Comparison of ENCODE assay signal across 25 cellular contexts in genomic region chr6:147660334-147661311, GRCh38.
"Had no signal": no experiment of that assay in that cellular context is flagged by ENCODE, and none has a peak within 500 bp of the region (broad histone marks: within the 10 kb centered on the region; RNA-seq: fewer than 3 reads in every experiment).

No MANE protein-coding gene starts in this region.

- ATAC-seq: activated CD4-positive, alpha-beta T cell treated with anti-CD3 and anti-CD28 coated beads for 36 hours; activated T-cell treated with anti-CD3 and anti-CD28 coated beads, Interleukin-2, amount 50 U/mL, for 72 hours; PC-3; T-cell had no signal

- H3K4me3 ChIP-seq: cardiac muscle cell, MG63, SK-N-MC had no signal

- H3K27me3 ChIP-seq: brain microvascular endothelial cell, cardiac muscle cell, MG63 had no signal

- H3K27me3 Mint-ChIP-seq: activated CD4-positive, alpha-beta memory T cell treated with anti-CD3 and anti-CD28 coated beads, Interleukin-2, amount 10 ng/mL, durations not matched to agents 7 days and 5 days; activated naive CD4-positive, alpha-beta T cell treated with anti-CD3 and anti-CD28 coated beads, Interleukin-2, amount 10 ng/mL, durations not matched to agents 7 days and 5 days; activated naive CD8-positive, alpha-beta T cell treated with anti-CD3 and anti-CD28 coated beads for 36 hours had no signal

- H3K36me3 Mint-ChIP-seq: activated naive CD4-positive, alpha-beta T cell treated with anti-CD3 and anti-CD28 coated beads, Interleukin-2, amount 10 ng/mL, durations not matched to agents 7 days and 5 days; activated naive CD8-positive, alpha-beta T cell treated with anti-CD3 and anti-CD28 coated beads for 36 hours; T-cell had no signal

- DNase-seq: activated CD4-positive, alpha-beta memory T cell treated with anti-CD3 and anti-CD28 coated beads, Interleukin-2, amount 10 ng/mL, durations not matched to agents 7 days and 5 days; activated CD4-positive, alpha-beta T cell treated with anti-CD3 and anti-CD28 coated beads for 36 hours; activated CD4-positive, alpha-beta T cell treated with anti-CD3 and anti-CD28 coated beads, Interleukin-2, amount 50 U/mL, for 1 hour; activated gamma-delta T cell treated with Interleukin-2 at 50 U/mL for 16 hours; activated naive CD4-positive, alpha-beta T cell treated with anti-CD3 and anti-CD28 coated beads, Interleukin-2, amount 10 ng/mL, durations not matched to agents 7 days and 5 days; activated naive CD8-positive, alpha-beta T cell treated with anti-CD3 and anti-CD28 coated beads for 36 hours; activated T-cell treated with anti-CD3 and anti-CD28 coated beads for 4 hours; activated T-cell treated with anti-CD3 and anti-CD28 coated beads, Interleukin-2, amount 50 U/mL, for 72 hours; brain microvascular endothelial cell; MG63; MV-4-11; NCI-H1092 treated with DMSO at 0.1 percent for 48 hours; NCI-H1417 treated with DMSO at 0.1 percent for 48 hours; NCI-H1694 treated with DMSO at 0.1 percent for 48 hours; NCI-H2081; NCI-H526; NCI-H774; PC-3; T-cell; T-helper 2 cell; T1000 had no signal

- H3K27ac ChIP-seq: brain microvascular endothelial cell, cardiac muscle cell, SK-N-MC, VCaP had no signal

- H3K27ac Mint-ChIP-seq: activated CD4-positive, alpha-beta memory T cell treated with anti-CD3 and anti-CD28 coated beads, Interleukin-2, amount 10 ng/mL, durations not matched to agents 7 days and 5 days; activated CD4-positive, alpha-beta T cell treated with anti-CD3 and anti-CD28 coated beads for 36 hours; activated naive CD4-positive, alpha-beta T cell treated with anti-CD3 and anti-CD28 coated beads, Interleukin-2, amount 10 ng/mL, durations not matched to agents 7 days and 5 days; activated naive CD8-positive, alpha-beta T cell treated with anti-CD3 and anti-CD28 coated beads for 36 hours; activated T-cell treated with anti-CD3 and anti-CD28 coated beads, Interleukin-2, amount 50 U/mL, for 72 hours; activated T-helper 2 cell treated with anti-CD3 and anti-CD28 coated beads, Interferon-gamma antibody, Interleukin-2, Interleukin-4, amounts not matched to agents 10 μg/mL and 5 μg/mL and 100 μg/mL, durations not matched to agents 14 hours and 24 hours and 36 hours; T-cell had no signal

- H3K9me3 Mint-ChIP-seq: activated CD4-positive, alpha-beta memory T cell treated with anti-CD3 and anti-CD28 coated beads, Interleukin-2, amount 10 ng/mL, durations not matched to agents 7 days and 5 days; activated naive CD4-positive, alpha-beta T cell treated with anti-CD3 and anti-CD28 coated beads, Interleukin-2, amount 10 ng/mL, durations not matched to agents 7 days and 5 days; activated naive CD8-positive, alpha-beta T cell treated with anti-CD3 and anti-CD28 coated beads for 36 hours; activated T-cell treated with anti-CD3 and anti-CD28 coated beads, Interleukin-2, amount 50 U/mL, for 72 hours; activated T-helper 2 cell treated with anti-CD3 and anti-CD28 coated beads, Interferon-gamma antibody, Interleukin-2, Interleukin-4, amounts not matched to agents 10 μg/mL and 5 μg/mL and 100 μg/mL, durations not matched to agents 14 hours and 24 hours and 36 hours had no signal

- H3K4me1 Mint-ChIP-seq: activated CD4-positive, alpha-beta memory T cell treated with anti-CD3 and anti-CD28 coated beads, Interleukin-2, amount 10 ng/mL, durations not matched to agents 7 days and 5 days; activated CD4-positive, alpha-beta T cell treated with anti-CD3 and anti-CD28 coated beads for 36 hours; activated naive CD4-positive, alpha-beta T cell treated with anti-CD3 and anti-CD28 coated beads, Interleukin-2, amount 10 ng/mL, durations not matched to agents 7 days and 5 days; activated naive CD8-positive, alpha-beta T cell treated with anti-CD3 and anti-CD28 coated beads for 36 hours; T-cell had no signal

- H3K4me3 Mint-ChIP-seq: activated CD4-positive, alpha-beta memory T cell treated with anti-CD3 and anti-CD28 coated beads, Interleukin-2, amount 10 ng/mL, durations not matched to agents 7 days and 5 days; activated CD4-positive, alpha-beta T cell treated with anti-CD3 and anti-CD28 coated beads for 36 hours; activated naive CD4-positive, alpha-beta T cell treated with anti-CD3 and anti-CD28 coated beads, Interleukin-2, amount 10 ng/mL, durations not matched to agents 7 days and 5 days; activated naive CD8-positive, alpha-beta T cell treated with anti-CD3 and anti-CD28 coated beads for 36 hours; activated T-cell treated with anti-CD3 and anti-CD28 coated beads, Interleukin-2, amount 50 U/mL, for 72 hours; T-cell had no signal

- H3K9me3 ChIP-seq: MG63 had no signal

- H3K36me3 ChIP-seq: brain microvascular endothelial cell, cardiac muscle cell, MG63 had no signal
